ENCODE assay signal across 22 cellular contexts in the genomic region with DNA sequence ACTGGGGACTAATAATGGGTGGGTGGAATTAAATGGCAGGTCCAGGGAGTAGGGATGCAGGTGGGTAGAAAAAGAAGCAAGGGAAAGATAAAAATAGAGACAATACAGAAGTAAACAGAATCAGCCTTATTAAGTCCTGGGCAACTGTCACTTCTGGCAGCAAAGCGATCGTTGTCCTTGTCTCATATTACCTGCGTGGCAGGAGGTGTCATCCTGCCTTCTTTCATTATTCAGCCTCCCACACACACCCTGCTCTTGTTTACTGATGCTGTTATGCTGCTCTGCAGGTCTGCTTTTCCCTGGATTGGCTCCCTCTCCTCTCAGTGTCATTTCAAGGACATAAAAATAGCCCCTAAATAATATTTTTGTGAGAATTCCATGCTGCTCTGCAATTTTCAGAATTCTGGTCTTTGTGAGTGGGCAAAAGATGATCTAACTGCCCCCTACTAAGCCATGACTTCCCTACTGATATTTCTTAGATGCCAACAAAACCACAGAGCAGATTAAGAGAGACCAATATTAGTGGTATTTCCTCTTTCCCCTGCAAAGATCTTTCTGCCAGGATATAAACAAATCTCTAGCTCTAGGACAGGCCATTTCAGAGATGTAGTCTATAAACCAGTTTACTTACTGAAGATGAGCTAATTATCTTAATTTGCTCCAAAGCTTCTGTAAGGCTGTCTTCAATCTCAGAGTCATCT. TPM values are rescaled to one million over a fixed set of nuclear protein-coding genes. Genes with fewer than 3 reads are reported as not detected.
A peak's percentile ranks its signal among the peaks of the same experiment; 100 is the strongest.
DNase-seq lines count a peak whose midpoint lies in the region; ATAC-seq, FAIRE-seq and TF ChIP-seq lines count a peak whose summit lies in the region.
"Had no signal": no experiment of that assay in that cellular context is flagged by ENCODE, and none has a peak within 500 bp of the region (broad histone marks: within the 10 kb centered on the region; RNA-seq: fewer than 3 reads in every experiment).

No MANE protein-coding gene starts in this region.

- peak overlapping the region; percentile 24 for H3K4me2 ChIP-seq in astrocyte (ENCODE audit: low read length)
- H3K4me2 ChIP-seq: GM23338 had no signal

- H3K4me1 ChIP-seq in astrocyte (ENCODE audit: insufficient read depth, low read length), result peaks cover 17% of the 10 kb centered on the region
- peaks cover 16% of the 10 kb centered on the region for H3K4me1 ChIP-seq in suprapubic skin
- H3K4me1 ChIP-seq: ascending aorta had no signal

- H3K27me3 ChIP-seq in astrocyte (ENCODE audit: insufficient read depth, low read length), result no peaks in the 10 kb centered on the region
- no peaks in the 10 kb centered on the region for H3K27me3 ChIP-seq in suprapubic skin
- H3K27me3 ChIP-seq: ascending aorta, gastrocnemius medialis, pancreas, upper lobe of left lung had no signal

- peaks cover 7% of the 10 kb centered on the region for H4K20me1 ChIP-seq in astrocyte (ENCODE audit: insufficient read depth, low read length)

- WGBS in suprapubic skin, result 67% methylated on average over 3 of the region's 3 CpGs

- H2AFZ ChIP-seq in astrocyte (ENCODE audit: low read depth, low read length), result no peak overlapping the region
- H2AFZ ChIP-seq: GM23338 had no signal

- no peaks in the 10 kb centered on the region for H3K9me3 Mint-ChIP-seq in astrocyte (ENCODE audit: unreplicated experiment)
- H3K9me3 Mint-ChIP-seq: activated T-helper 1 cell treated with anti-CD3 and anti-CD28 coated beads, Interleukin-12 subunit alpha, Interleukin-12 subunit beta, Interleukin-2, Interleukin-4 antibody, amounts not matched to agents 30 ng/mL and 10 ng/mL and 1 ng/mL, durations not matched to agents 14 hours and 24 hours and 36 hours; GM23338; mesothelial cell of epicardium had no signal

- peak; percentile 15 to 23 for DNase-seq in NCI-H526 (lab: John Stamatoyannopoulos, UW)
- DNase-seq in NCI-H526 treated with DMSO at 0.1 percent for 48 hours (lab: John Stamatoyannopoulos, UW), result no peak
- DNase-seq in NCI-H2171 (lab: John Stamatoyannopoulos, UW), result peak; percentile 82
- peak; percentile 48 for DNase-seq in astrocyte (ENCODE audit: low read depth)
- no peak for DNase-seq in suprapubic skin (ENCODE audit: low spot score in 2 of 2)
- no peak for DNase-seq in activated T-cell treated with anti-CD3 and anti-CD28 coated beads for 4 hours
- DNase-seq: activated CD4-positive, alpha-beta T cell treated with anti-CD3 and anti-CD28 coated beads for 4 hours; effector CD4-positive, alpha-beta T cell; gastrocnemius medialis; immature natural killer cell; pancreas; SW 1271; upper lobe of left lung had no signal

- H3K27me3 Mint-ChIP-seq in astrocyte (ENCODE audit: low read depth, unreplicated experiment), result no peaks in the 10 kb centered on the region

- no peak for TF ChIP-seq EP300 in suprapubic skin (IDR thresholded peaks at IDR 0.05)

- no peak overlapping the region for H3K4me3 Mint-ChIP-seq in astrocyte (ENCODE audit: unreplicated experiment)
- H3K4me3 Mint-ChIP-seq: activated T-helper 1 cell treated with anti-CD3 and anti-CD28 coated beads, Interleukin-12 subunit alpha, Interleukin-12 subunit beta, Interleukin-2, Interleukin-4 antibody, amounts not matched to agents 30 ng/mL and 10 ng/mL and 1 ng/mL, durations not matched to agents 14 hours and 24 hours and 36 hours; GM23338; immature natural killer cell; mesothelial cell of epicardium had no signal

- peak; percentile 32 for FAIRE-seq in astrocyte (lab: Jason Lieb, UNC)
- FAIRE-seq: GM12878, GM19239, pancreas had no signal

- H3K27ac Mint-ChIP-seq in astrocyte (ENCODE audit: unreplicated experiment), result no peak overlapping the region
- H3K27ac Mint-ChIP-seq: activated T-helper 1 cell treated with anti-CD3 and anti-CD28 coated beads, Interleukin-12 subunit alpha, Interleukin-12 subunit beta, Interleukin-2, Interleukin-4 antibody, amounts not matched to agents 30 ng/mL and 10 ng/mL and 1 ng/mL, durations not matched to agents 14 hours and 24 hours and 36 hours; GM23338; immature natural killer cell had no signal

- TF ChIP-seq CTCF in astrocyte (IDR thresholded peaks at IDR 0.05; ENCODE audit: insufficient read depth, low read depth, low read length) (no peak), suprapubic skin (IDR thresholded peaks at IDR 0.05) (no peak)

- no peaks in the 10 kb centered on the region for H3K79me2 ChIP-seq in astrocyte (ENCODE audit: insufficient read depth, low read length)

- TF ChIP-seq POLR2A in suprapubic skin (IDR thresholded peaks at IDR 0.05), result no peak

- no peaks in the 10 kb centered on the region for H3K36me3 Mint-ChIP-seq in astrocyte (ENCODE audit: low read depth, unreplicated experiment)
- H3K36me3 Mint-ChIP-seq: immature natural killer cell, mesothelial cell of epicardium had no signal

- H3K9me3 ChIP-seq in astrocyte (ENCODE audit: insufficient read depth, low read depth, low read length), result no peaks in the 10 kb centered on the region
- H3K9me3 ChIP-seq in suprapubic skin, result no peaks in the 10 kb centered on the region
- H3K9me3 ChIP-seq: ascending aorta, gastrocnemius medialis, pancreas, upper lobe of left lung had no signal

- H3K4me3 ChIP-seq in astrocyte (ENCODE audit: insufficient read depth, low read depth, low read length) (no peak overlapping the region), suprapubic skin (no peak overlapping the region)
- H3K4me3 ChIP-seq: ascending aorta, gastrocnemius medialis, GM12878, GM23338, pancreas, upper lobe of left lung had no signal

- H3K27ac ChIP-seq in astrocyte (ENCODE audit: low read depth, low read length) (no peak overlapping the region), suprapubic skin (peak overlapping the region; percentile 5)
- H3K27ac ChIP-seq: ascending aorta, gastrocnemius medialis, HL-60, pancreas, upper lobe of left lung had no signal

- peaks cover 30% of the 10 kb centered on the region for H3K4me1 Mint-ChIP-seq in astrocyte (ENCODE audit: low read depth, unreplicated experiment)
- H3K4me1 Mint-ChIP-seq: immature natural killer cell had no signal

- H3K36me3 ChIP-seq in astrocyte (ENCODE audit: insufficient read depth, low read length), result peaks cover 8% of the 10 kb centered on the region
- H3K36me3 ChIP-seq in suprapubic skin, result no peaks in the 10 kb centered on the region
- H3K36me3 ChIP-seq: ascending aorta, gastrocnemius medialis, pancreas, upper lobe of left lung had no signal

- no peak overlapping the region for H3K9ac ChIP-seq in astrocyte (ENCODE audit: low read length)

- no peak for ATAC-seq in GM21515 (IDR thresholded peaks at IDR 0.05; ENCODE audit: unreplicated experiment)
- ATAC-seq in GM21360 (IDR thresholded peaks at IDR 0.05; ENCODE audit: unreplicated experiment), result no peak
- ATAC-seq: GM12878, GM23338, pancreas had no signal

RNA-seq across cellular contexts. Expression of a gene that starts 8.5 kb away (rescaled TPM):
- total RNA-seq in astrocyte (9.3 and 9.4 TPM in 2 replicates), suprapubic skin (1 to 10 TPM; 2.9 to 9.3 (median 5.7) TPM)
- total RNA-seq: activated T-helper 1 cell treated with anti-CD3 and anti-CD28 coated beads, Interleukin-12 subunit alpha, Interleukin-12 subunit beta, Interleukin-2, Interleukin-4 antibody, amounts not matched to agents 30 ng/mL and 10 ng/mL and 1 ng/mL, durations not matched to agents 14 hours and 24 hours and 36 hours had no signal

RNA-seq across cellular contexts. Expression of a gene that starts 58.1 kb away (rescaled TPM):
- total RNA-seq in astrocyte, result 3.0 and 4.7 TPM in 2 replicates
- total RNA-seq in suprapubic skin, result 10 to 100 TPM in 1 of 4 donors, 1 to 10 TPM in 3; 1.2 to 22.4 (median 2.2) TPM
- total RNA-seq: activated T-helper 1 cell treated with anti-CD3 and anti-CD28 coated beads, Interleukin-12 subunit alpha, Interleukin-12 subunit beta, Interleukin-2, Interleukin-4 antibody, amounts not matched to agents 30 ng/mL and 10 ng/mL and 1 ng/mL, durations not matched to agents 14 hours and 24 hours and 36 hours; GM12878 had no signal

Comparison
In these comparisons a context has a peak if more than half of its experiments do, and no peak if none do; other contexts are left out.
1. DNase-seq: peak in NCI-H526 (2 of 2), NCI-H2171 (single experiment) and astrocyte (single experiment); none in NCI-H526 treated with DMSO at 0.1 percent for 48 hours (single experiment), suprapubic skin (0 of 2) and activated T-cell treated with anti-CD3 and anti-CD28 coated beads for 4 hours (single experiment).